8 cellular contexts compared by ENCODE assay signal in genomic region chr2:37829202-37829601, GRCh38.
DNase-seq lines count a peak whose midpoint lies in the region; ATAC-seq, FAIRE-seq and TF ChIP-seq lines count a peak whose summit lies in the region.

No MANE protein-coding gene starts in this region.

- no peak for TF ChIP-seq POLR2A in esophagus muscularis mucosa (IDR thresholded peaks at IDR 0.05; ENCODE audit: low read depth)

- H3K27me3 ChIP-seq in esophagus muscularis mucosa, result no peaks in the 10 kb centered on the region
- no peaks in the 10 kb centered on the region for H3K27me3 ChIP-seq in osteoblast (ENCODE audit: insufficient read depth, low read length)

- H3K36me3 ChIP-seq in esophagus muscularis mucosa (no peaks in the 10 kb centered on the region), osteoblast (ENCODE audit: insufficient read depth, low read length) (no peaks in the 10 kb centered on the region)

- H3K4me3 ChIP-seq in esophagus muscularis mucosa (no peak overlapping the region), osteoblast (ENCODE audit: insufficient read depth, low read length) (no peak overlapping the region)

- FAIRE-seq in RCC 7860 (lab: Jason Lieb, UNC), result no peak

- no peak for ATAC-seq in HG02588 (IDR thresholded peaks at IDR 0.05; ENCODE audit: unreplicated experiment)

- H3K27ac ChIP-seq in esophagus muscularis mucosa (replicated peaks in 1 of 4) (peak overlapping the region; percentile 25 to 54 (median 34)), osteoblast (ENCODE audit: low read depth, low read length) (peak overlapping the region; percentile 98)

- H3K79me2 ChIP-seq in osteoblast (ENCODE audit: insufficient read depth, low read length), result no peaks in the 10 kb centered on the region

- no peaks in the 10 kb centered on the region for H4K20me1 ChIP-seq in osteoblast (ENCODE audit: insufficient read depth, low read length)

- TF ChIP-seq CTCF in esophagus muscularis mucosa (IDR thresholded peaks at IDR 0.05), result no peak
- TF ChIP-seq CTCF in osteoblast (IDR thresholded peaks at IDR 0.05; ENCODE audit: extremely low read depth, low read depth, low read length), result no peak

- DNase-seq in GF-D8 (lab: John Stamatoyannopoulos, UW), result peak; percentile 64
- peak; percentile 85 for DNase-seq in RCC 7860 (ENCODE audit: low spot score)
- no peak for DNase-seq in esophagus muscularis mucosa (ENCODE audit: extremely low spot score)
- peak; percentile 85 for DNase-seq in osteoblast (ENCODE audit: insufficient read length, low spot score, missing footprints)
- no peak for DNase-seq in activated gamma-delta T cell (lab: John Stamatoyannopoulos, UW)
- no peak for DNase-seq in D341Med (ENCODE audit: low spot score)
- DNase-seq in NCI-H1417 treated with DMSO at 0.1 percent for 48 hours (lab: John Stamatoyannopoulos, UW), result no peak

- H2AFZ ChIP-seq in osteoblast (ENCODE audit: low read length), result no peak overlapping the region

- H3K4me1 ChIP-seq in esophagus muscularis mucosa (peaks cover 15 to 52% (median 38%) of the 10 kb centered on the region in 4 donors), osteoblast (ENCODE audit: insufficient read depth, low read length) (peaks cover 45% of the 10 kb centered on the region)

- H3K4me2 ChIP-seq in osteoblast (ENCODE audit: insufficient read depth, low read length), result peak overlapping the region; percentile 47

- H3K9me3 ChIP-seq in esophagus muscularis mucosa (no peaks in the 10 kb centered on the region), osteoblast (ENCODE audit: low read depth, low read length) (no peaks in the 10 kb centered on the region)

- intact Hi-C loops in esophagus muscularis mucosa (cut with DNase I), result no loop called here

- 34% methylated on average over 3 of the region's 3 CpGs for WGBS in esophagus muscularis mucosa

- no peak for TF ChIP-seq EP300 in esophagus muscularis mucosa (IDR thresholded peaks at IDR 0.05)

Comparison
In these comparisons a context has a peak if more than half of its experiments do, and no peak if none do; other contexts are left out.
1. DNase-seq: peak in GF-D8 (single experiment), RCC 7860 (single experiment) and osteoblast (single experiment); none in esophagus muscularis mucosa (single experiment), activated gamma-delta T cell (single experiment), D341Med (single experiment) and NCI-H1417 treated with DMSO at 0.1 percent for 48 hours (single experiment).